Comparison of ENCODE assay signal across 22 cellular contexts in genomic region chr17:14125518-14126125, GRCh38. TPM values are rescaled to one million over a fixed set of nuclear protein-coding genes. Genes with fewer than 3 reads are reported as not detected.
DNase-seq lines count a peak whose midpoint lies in the region; ATAC-seq and TF ChIP-seq lines count a peak whose summit lies in the region.
"Had no signal": no experiment of that assay in that cellular context is flagged by ENCODE, and none has a peak within 500 bp of the region (broad histone marks: within the 10 kb centered on the region; RNA-seq: fewer than 3 reads in every experiment).

No MANE protein-coding gene starts in this region.

- intact Hi-C loops in IMR-90 (cut with micrococcal nuclease) (no loop called here), psoas muscle (cut with DNase I) (no loop called here), upper lobe of right lung (cut with DNase I) (no loop called here)

- H3K27me3 Mint-ChIP-seq in T-helper 17 cell (no peaks in the 10 kb centered on the region), glutamatergic neuron (ENCODE audit: unreplicated experiment) (no peaks in the 10 kb centered on the region)
- no peaks in the 10 kb centered on the region for H3K27me3 Mint-ChIP-seq in activated CD8-positive, alpha-beta memory T cell treated with anti-CD3 and anti-CD28 coated beads, Interleukin-2, amount 10 ng/mL, durations not matched to agents 7 days and 5 days
- H3K27me3 Mint-ChIP-seq: activated naive CD8-positive, alpha-beta T cell had no signal

- no peak overlapping the region for H2AFZ ChIP-seq in IMR-90 (replicated peaks; ENCODE audit: low read length, poor library complexity)

- POLR2A ChIA-PET in IMR-90 (lab: Charles Lee; ENCODE audit: unreplicated experiment), result no interaction called here

- H3K23ac ChIP-seq in IMR-90 (ENCODE audit: low read depth, low read length), result no peak overlapping the region

- H3K56ac ChIP-seq in IMR-90 (ENCODE audit: extremely low read depth, insufficient read depth, low read length), result no peak overlapping the region

- in situ Hi-C loops in IMR-90 (cut with MboI; ENCODE audit: low sequenced_read_pairs), result no loop called here

- H2BK120ac ChIP-seq in IMR-90 (ENCODE audit: low read depth, low read length), result no peak overlapping the region

- no peak overlapping the region for H3K14ac ChIP-seq in IMR-90 (replicated peaks; ENCODE audit: low read depth, low read length)

- H3K36me3 Mint-ChIP-seq in T-helper 17 cell (ENCODE audit: low read depth) (no peaks in the 10 kb centered on the region), glutamatergic neuron (ENCODE audit: unreplicated experiment) (no peaks in the 10 kb centered on the region)
- peaks cover 25% of the 10 kb centered on the region for H3K36me3 Mint-ChIP-seq in activated CD8-positive, alpha-beta memory T cell treated with anti-CD3 and anti-CD28 coated beads, Interleukin-2, amount 10 ng/mL, durations not matched to agents 7 days and 5 days
- H3K36me3 Mint-ChIP-seq: mesothelial cell of epicardium, natural killer cell had no signal

- no peak for TF ChIP-seq POLR2A in IMR-90 (IDR thresholded peaks at IDR 0.05; ENCODE audit: low read depth, low read length)

- H3K9ac ChIP-seq in IMR-90 (ENCODE audit: low read depth, low read length), result no peak overlapping the region

- H3K4me1 Mint-ChIP-seq in T-helper 17 cell, result peaks cover 29% of the 10 kb centered on the region
- peaks cover 19% of the 10 kb centered on the region for H3K4me1 Mint-ChIP-seq in glutamatergic neuron (ENCODE audit: low read depth, unreplicated experiment)
- H3K4me1 Mint-ChIP-seq in activated CD8-positive, alpha-beta memory T cell treated with anti-CD3 and anti-CD28 coated beads, Interleukin-2, amount 10 ng/mL, durations not matched to agents 7 days and 5 days, result peaks cover 36% of the 10 kb centered on the region

- no peaks in the 10 kb centered on the region for H3K9me1 ChIP-seq in IMR-90 (ENCODE audit: insufficient read depth, low read length)

- no peaks in the 10 kb centered on the region for H3K27me3 ChIP-seq in IMR-90 (ENCODE audit: control insufficient read depth, insufficient read depth, low read length)
- no peaks in the 10 kb centered on the region for H3K27me3 ChIP-seq in psoas muscle (ENCODE audit: insufficient read depth in 3 of 3, low read length in 2 of 3)
- no peaks in the 10 kb centered on the region for H3K27me3 ChIP-seq in upper lobe of right lung
- H3K27me3 ChIP-seq: body of pancreas, esophagus muscularis mucosa, transverse colon had no signal

- H3K9me3 Mint-ChIP-seq in glutamatergic neuron (ENCODE audit: unreplicated experiment), result peaks cover 1% of the 10 kb centered on the region
- H3K9me3 Mint-ChIP-seq in activated CD8-positive, alpha-beta memory T cell treated with anti-CD3 and anti-CD28 coated beads, Interleukin-2, amount 10 ng/mL, durations not matched to agents 7 days and 5 days (ENCODE audit: low read depth), result peaks cover 2% of the 10 kb centered on the region
- H3K9me3 Mint-ChIP-seq: natural killer cell had no signal

- no peak for TF ChIP-seq CTCF in IMR-90 (conservative IDR thresholded peaks at IDR 0.05; ENCODE audit: low read depth, low read length)
- TF ChIP-seq CTCF in glutamatergic neuron (IDR thresholded peaks at IDR 0.05; ENCODE audit: partially characterized antibody, unreplicated experiment), result no peak
- no peak for TF ChIP-seq CTCF in psoas muscle (IDR thresholded peaks at IDR 0.05)
- no peak for TF ChIP-seq CTCF in upper lobe of right lung (IDR thresholded peaks at IDR 0.05)

- no peaks in the 10 kb centered on the region for H3K9me3 ChIP-seq in IMR-90 (ENCODE audit: control insufficient read depth, insufficient read depth, low read length)
- no peaks in the 10 kb centered on the region for H3K9me3 ChIP-seq in T-helper 17 cell (ENCODE audit: control insufficient read depth, low read length, poor library complexity, severe bottlenecking)
- H3K9me3 ChIP-seq in psoas muscle, result no peaks in the 10 kb centered on the region
- no peaks in the 10 kb centered on the region for H3K9me3 ChIP-seq in upper lobe of right lung
- H3K9me3 ChIP-seq: body of pancreas, esophagus muscularis mucosa, transverse colon had no signal

- H3K4me2 ChIP-seq in IMR-90 (ENCODE audit: low read depth, low read length), result peak overlapping the region; percentile 6; the same call in 1 of the 2 replicates

- no peak overlapping the region for H3K4ac ChIP-seq in IMR-90 (ENCODE audit: low read depth, low read length)

- H4K91ac ChIP-seq in IMR-90 (ENCODE audit: insufficient read depth, low read depth, low read length), result no peak overlapping the region

- DNase-seq in IMR-90 (no peak), T-helper 17 cell (no peak), glutamatergic neuron (no peak), psoas muscle (no peak), upper lobe of right lung (no peak), NCI-H1048 (lab: John Stamatoyannopoulos, UW) (no peak)
- DNase-seq in stimulated activated CD4-positive, alpha-beta T cell treated with anti-CD3 and anti-CD28 coated beads, Interleukin-4, amount 100 ng/mL, for 24 hours, result no peak
- no peak for DNase-seq in activated CD8-positive, alpha-beta memory T cell treated with anti-CD3 and anti-CD28 coated beads, Interleukin-2, amount 10 ng/mL, durations not matched to agents 7 days and 5 days
- DNase-seq: activated CD4-positive, alpha-beta T cell treated with anti-CD3 and anti-CD28 coated beads, Interleukin-2, amount 50 U/mL, for 4 hours; body of pancreas; effector memory CD4-positive, alpha-beta T cell; KBM-7; natural killer cell; NCI-H1436; NCI-H526; right cardiac atrium; stimulated activated CD8-positive, alpha-beta memory T cell treated with anti-CD3 and anti-CD28 coated beads, Interleukin-4, amount 100 ng/mL, for 48 hours; transverse colon had no signal

- CTCF ChIA-PET in IMR-90 (lab: Yijun Ruan, JAX), result no interaction called here
- CTCF ChIA-PET in activated CD8-positive, alpha-beta memory T cell treated with anti-CD3 and anti-CD28 coated beads, Interleukin-2, amount 10 ng/mL, durations not matched to agents 7 days and 5 days (lab: Charles Lee), result no interaction called here

- H3K4me3 Mint-ChIP-seq in T-helper 17 cell (no peak overlapping the region), glutamatergic neuron (ENCODE audit: unreplicated experiment) (peak overlapping the region; percentile 0)
- H3K4me3 Mint-ChIP-seq in activated CD8-positive, alpha-beta memory T cell treated with anti-CD3 and anti-CD28 coated beads, Interleukin-2, amount 10 ng/mL, durations not matched to agents 7 days and 5 days, result no peak overlapping the region
- H3K4me3 Mint-ChIP-seq: activated naive CD8-positive, alpha-beta T cell; mesothelial cell of epicardium; natural killer cell had no signal

- H2AK9ac ChIP-seq in IMR-90 (replicated peaks; ENCODE audit: low read depth, low read length, poor library complexity), result no peak overlapping the region

- H2BK20ac ChIP-seq in IMR-90 (ENCODE audit: low read depth, low read length), result no peak overlapping the region

- ATAC-seq in IMR-90 (ENCODE audit: low read depth) (no peak), T-helper 17 cell (no peak), psoas muscle (peak in 1 of 4 donors; percentile 29), upper lobe of right lung (no peak)
- no peak for ATAC-seq in activated CD8-positive, alpha-beta memory T cell treated with anti-CD3 and anti-CD28 coated beads, Interleukin-2, amount 10 ng/mL, durations not matched to agents 7 days and 5 days
- ATAC-seq: body of pancreas, natural killer cell, right cardiac atrium, SK-N-SH treated with all-trans-retinoic acid at 6 μM for 48 hours had no signal

- no TSS peak for BruUV-seq in IMR-90 (replicated peaks; lab: Mats Ljungman, UMichigan)

- no CpG with 5 or more reads among the region's 6 CpGs for WGBS in IMR-90 (ENCODE audit: extremely low coverage in 2 of 2, insufficient read length in 1 of 2), 2 experiments
- WGBS in psoas muscle, 3 donors, result 26 to 35% (median 29%) methylated on average over 6 of the region's 6 CpGs

- no peak overlapping the region for H2AK5ac ChIP-seq in IMR-90 (ENCODE audit: low read depth, low read length)

- H3K36me3 ChIP-seq in IMR-90 (ENCODE audit: control insufficient read depth, insufficient read depth, low read length) (no peaks in the 10 kb centered on the region), psoas muscle (ENCODE audit: insufficient read depth in 1 of 2, low read depth in 1 of 2) (no peaks in the 10 kb centered on the region), upper lobe of right lung (no peaks in the 10 kb centered on the region)
- H3K36me3 ChIP-seq: esophagus muscularis mucosa, transverse colon had no signal

- peaks cover 2% of the 10 kb centered on the region; the same call in 1 of the 2 replicates for H4K20me1 ChIP-seq in IMR-90 (ENCODE audit: insufficient read depth, low read length)

- H4K5ac ChIP-seq in IMR-90 (ENCODE audit: low read depth, low read length), result no peak overlapping the region; the same call in 1 of the 2 replicates

- H4K8ac ChIP-seq in IMR-90 (ENCODE audit: low read depth in 2 of 2, low read length in 2 of 2), result no peak overlapping the region

- H3K4me1 ChIP-seq in IMR-90 (ENCODE audit: control insufficient read depth, insufficient read depth, low read length), result no peaks in the 10 kb centered on the region; the same call in 1 of the 2 replicates
- H3K4me1 ChIP-seq in psoas muscle, result peaks cover 34% of the 10 kb centered on the region
- H3K4me1 ChIP-seq in upper lobe of right lung, result no peaks in the 10 kb centered on the region
- H3K4me1 ChIP-seq: body of pancreas had no signal

- H2BK15ac ChIP-seq in IMR-90 (ENCODE audit: low read depth, low read length), result no peak overlapping the region

- no peak overlapping the region for H3K18ac ChIP-seq in IMR-90 (ENCODE audit: low read depth, low read length)

- no peak overlapping the region for H2BK5ac ChIP-seq in IMR-90 (ENCODE audit: low read depth, low read length, poor library complexity, severe bottlenecking)

- no peak overlapping the region for H3K27ac ChIP-seq in IMR-90 (ENCODE audit: insufficient read depth, low read length)
- H3K27ac ChIP-seq in psoas muscle, result no peak overlapping the region
- H3K27ac ChIP-seq in upper lobe of right lung, result no peak overlapping the region
- H3K27ac ChIP-seq: body of pancreas, esophagus muscularis mucosa, transverse colon had no signal

- no peak for TF ChIP-seq RAD21 in IMR-90 (IDR thresholded peaks at IDR 0.05; ENCODE audit: low read length)

- no peak overlapping the region for H3K4me3 ChIP-seq in IMR-90 (ENCODE audit: insufficient read depth, low read depth, low read length)
- peak overlapping the region; percentile 53 for H3K4me3 ChIP-seq in psoas muscle
- H3K4me3 ChIP-seq in upper lobe of right lung, result no peak overlapping the region
- H3K4me3 ChIP-seq: body of pancreas, esophagus muscularis mucosa, transverse colon had no signal

- dilution Hi-C loops in IMR-90 (cut with HindIII; ENCODE audit: low sequenced_read_pairs, unreplicated experiment), result no loop called here

- peak overlapping the region; percentile 24 for H3K27ac Mint-ChIP-seq in T-helper 17 cell
- H3K27ac Mint-ChIP-seq in glutamatergic neuron (ENCODE audit: unreplicated experiment), result no peak overlapping the region
- no peak overlapping the region for H3K27ac Mint-ChIP-seq in activated CD8-positive, alpha-beta memory T cell treated with anti-CD3 and anti-CD28 coated beads, Interleukin-2, amount 10 ng/mL, durations not matched to agents 7 days and 5 days
- H3K27ac Mint-ChIP-seq: activated naive CD8-positive, alpha-beta T cell; mesothelial cell of epicardium; natural killer cell had no signal

- peaks cover 17 to 26% of the 10 kb centered on the region in 2 experiments for H3K79me1 ChIP-seq in IMR-90 (ENCODE audit: low read depth in 1 of 2, low read length in 2 of 2)

RNA-seq across cellular contexts. Expression of gene COX10, which starts 56.3 kb away (rescaled TPM):
- total RNA-seq in IMR-90 (2012; rRNA removed) (10.3 and 16.1 TPM in 2 replicates), T-helper 17 cell (10 to 100 TPM; 16.9 to 19.6 TPM), glutamatergic neuron (ENCODE audit: unreplicated experiment) (18.7 TPM), psoas muscle (10 to 100 TPM; 31.5 to 77.1 (median 43.9) TPM), upper lobe of right lung (13.5 TPM)
- polyA plus RNA-seq in IMR-90 (2012; rRNA removed) (12.2 and 15.4 TPM in 2 replicates), psoas muscle (10 to 100 TPM; 60.5 to 74.7 (median 71.4) TPM)
- polyA plus RNA-seq in IMR-90 (2012; cell fraction: cytosol; rRNA removed), result 5.2 and 8.6 TPM in 2 replicates
- polyA plus RNA-seq in IMR-90 (2012; cell fraction: nucleus; rRNA removed; ENCODE audit: low replicate concordance), result 8.2 and 8.5 TPM in 2 replicates
- 10 to 100 TPM; 20.3 to 29.7 TPM for total RNA-seq in activated CD8-positive, alpha-beta memory T cell treated with anti-CD3 and anti-CD28 coated beads, Interleukin-2, amount 10 ng/mL, durations not matched to agents 7 days and 5 days
